ENCODE assay signal across 8 cellular contexts in the genomic region with DNA sequence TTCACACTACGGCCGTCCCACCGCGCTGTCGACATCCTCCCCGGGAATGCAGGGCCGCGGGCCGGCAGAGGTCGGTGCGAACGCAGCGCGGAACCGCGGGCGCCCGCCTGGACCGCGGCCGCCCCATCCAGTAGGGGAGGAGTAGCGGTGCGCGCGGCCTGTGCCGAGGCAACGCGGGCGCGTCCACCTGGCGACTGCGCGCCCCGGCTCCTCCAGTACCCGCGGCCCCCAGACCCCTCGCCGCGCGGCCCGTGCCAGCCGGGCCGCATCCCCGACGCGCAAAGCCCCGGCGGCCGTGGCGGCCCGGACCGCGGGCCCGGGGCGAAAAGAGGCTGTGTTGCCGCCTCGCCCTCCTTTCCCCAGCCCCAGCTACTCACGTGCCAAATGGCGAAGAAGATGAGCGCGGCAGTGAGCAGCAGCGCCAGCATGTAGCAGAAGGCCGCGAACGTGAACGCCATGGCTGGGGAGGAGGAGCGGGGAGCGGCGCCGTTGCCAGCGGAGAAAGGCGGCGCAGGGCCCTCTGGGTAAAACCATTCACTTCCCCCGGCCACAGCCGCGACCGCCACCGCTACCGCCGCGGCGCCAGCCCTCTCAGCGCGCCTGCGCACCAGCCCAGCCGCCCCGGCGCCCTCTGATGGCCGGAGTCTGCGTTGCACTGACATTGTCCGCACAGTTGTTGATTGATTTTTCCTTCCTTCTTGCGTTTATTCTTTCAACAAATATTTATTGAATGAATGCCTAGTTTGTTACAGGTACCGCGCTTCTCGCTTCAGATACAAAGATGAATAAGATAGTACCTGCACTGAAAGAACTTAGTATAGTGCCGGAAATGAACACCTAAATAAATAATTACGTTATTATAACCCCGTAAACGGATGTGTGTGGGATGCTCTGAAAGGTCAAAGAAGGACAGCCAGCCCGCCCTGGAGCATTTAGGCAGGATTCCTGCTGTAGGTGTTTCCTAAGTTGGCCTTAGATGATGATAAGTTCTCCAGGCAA. TPM values are rescaled to one million over a fixed set of nuclear protein-coding genes. Genes with fewer than 3 reads are reported as not detected.
A peak's percentile ranks its signal among the peaks of the same experiment; 100 is the strongest.
DNase-seq lines count a peak whose midpoint lies in the region; ATAC-seq and TF ChIP-seq lines count a peak whose summit lies in the region.

CNIH1 (minus strand) TSS at position 505 of the 999 bp plus-strand sequence; CDS start at position 458, 47 bp downstream.

- H3K4me3 ChIP-seq in ovary (peak within 1 kb of the TSS; percentile 80), thyroid gland (replicated peaks in 1 of 3) (peak within 1 kb of the TSS; percentile 30 to 67 (median 45))

- H3K9me3 Mint-ChIP-seq in activated naive CD4-positive, alpha-beta T cell treated with anti-CD3 and anti-CD28 coated beads, Interleukin-2, amount 50 U/mL, for 72 hours: no peaks in the 10 kb centered on the region
- peaks cover 8% of the 10 kb centered on the region for H3K9me3 Mint-ChIP-seq in glutamatergic neuron (ENCODE audit: unreplicated experiment)

- peaks cover 23% of the 10 kb centered on the region for H3K4me1 Mint-ChIP-seq in glutamatergic neuron (ENCODE audit: low read depth, unreplicated experiment)

- H3K36me3 Mint-ChIP-seq in activated naive CD4-positive, alpha-beta T cell treated with anti-CD3 and anti-CD28 coated beads, Interleukin-2, amount 50 U/mL, for 72 hours: peaks cover 18 to 26% of the 10 kb centered on the region in 2 donors
- no peaks in the 10 kb centered on the region for H3K36me3 Mint-ChIP-seq in glutamatergic neuron (ENCODE audit: unreplicated experiment)

- H3K9me3 ChIP-seq in ovary: no peaks in the 10 kb centered on the region
- H3K9me3 ChIP-seq in thyroid gland: no peaks in the 10 kb centered on the region

- H3K27ac Mint-ChIP-seq in activated naive CD4-positive, alpha-beta T cell treated with anti-CD3 and anti-CD28 coated beads, Interleukin-2, amount 50 U/mL, for 72 hours: peak within 1 kb of the TSS; percentile 94 to 97
- H3K27ac Mint-ChIP-seq in glutamatergic neuron (ENCODE audit: unreplicated experiment): peak within 1 kb of the TSS; percentile 95

- H3K4me1 ChIP-seq in ovary (ENCODE audit: insufficient read depth) (peaks cover 10% of the 10 kb centered on the region), thyroid gland (peaks cover 13 to 21% of the 10 kb centered on the region in 2 donors)

- no peak for TF ChIP-seq EP300 in ovary (IDR thresholded peaks at IDR 0.05)

- 0% methylated on average over 72 to 100 of the region's 100 CpGs for WGBS in ovary, 3 donors
- WGBS in thyroid gland, 2 donors: 1 to 2% methylated on average over 40 to 68 of the region's 100 CpGs

- peak; percentile 87 for TF ChIP-seq POLR2A in GM10847 (IDR thresholded peaks at IDR 0.05; ENCODE audit: extremely low read depth, insufficient read length)
- no peak for TF ChIP-seq POLR2A in ovary (IDR thresholded peaks at IDR 0.05)
- TF ChIP-seq POLR2A in thyroid gland (IDR thresholded peaks at IDR 0.05): peak; percentile 50 to 74

- intact Hi-C loops in ovary (cut with DNase I) (loop anchor here in 1 of 4 donors (1.0 kb wide), 1 partner anchor 48 kb away; no protein-coding TSS in a partner anchor), thyroid gland (cut with DNase I) (no loop called here)

- H3K27me3 ChIP-seq in ovary (no peaks in the 10 kb centered on the region), thyroid gland (no peaks in the 10 kb centered on the region)

- H3K4me3 Mint-ChIP-seq in glutamatergic neuron (ENCODE audit: unreplicated experiment): peak within 1 kb of the TSS; percentile 96

- ATAC-seq in HG02610 (IDR thresholded peaks at IDR 0.05; ENCODE audit: unreplicated experiment) (peak; percentile 97), SK-N-SH treated with all-trans-retinoic acid at 6 μM for 48 hours (peak; percentile 97)
- ATAC-seq in activated naive CD4-positive, alpha-beta T cell treated with anti-CD3 and anti-CD28 coated beads, Interleukin-2, amount 50 U/mL, for 72 hours: peak; percentile 95 to 96

- DNase-seq in NCI-H1092 (lab: John Stamatoyannopoulos, UW): peak; percentile 91
- DNase-seq in activated naive CD4-positive, alpha-beta T cell treated with anti-CD3 and anti-CD28 coated beads, Interleukin-2, amount 50 U/mL, for 72 hours (ENCODE audit: low spot score in 2 of 2): peak; percentile 94 to 97
- DNase-seq in glutamatergic neuron: peak; percentile 95
- peak; percentile 88 to 95 (median 92) for DNase-seq in ovary
- DNase-seq in thyroid gland: peak; percentile 90 to 92

- peak within 1 kb of the TSS; percentile 84 to 97 for H3K27ac ChIP-seq in ovary
- H3K27ac ChIP-seq in thyroid gland: peak within 1 kb of the TSS; percentile 80 to 88 (median 82)

- peaks cover 8% of the 10 kb centered on the region for H3K27me3 Mint-ChIP-seq in glutamatergic neuron (ENCODE audit: unreplicated experiment)

- no peaks in the 10 kb centered on the region for H3K36me3 ChIP-seq in ovary
- H3K36me3 ChIP-seq in thyroid gland: no peaks in the 10 kb centered on the region

- peak; percentile 95 for TF ChIP-seq CTCF in glutamatergic neuron (IDR thresholded peaks at IDR 0.05; ENCODE audit: partially characterized antibody, unreplicated experiment)
- peak; percentile 85 to 99 (median 95) for TF ChIP-seq CTCF in ovary (IDR thresholded peaks at IDR 0.05)
- peak; percentile 75 to 98 (median 94) for TF ChIP-seq CTCF in thyroid gland (IDR thresholded peaks at IDR 0.05)

TF ChIP-seq in SK-N-SH treated with all-trans-retinoic acid at 6 μM for 48 hours, 23 proteins besides CTCF, POLR2A, EP300 and RAD21:
- TF ChIP-seq, protein P1, sequence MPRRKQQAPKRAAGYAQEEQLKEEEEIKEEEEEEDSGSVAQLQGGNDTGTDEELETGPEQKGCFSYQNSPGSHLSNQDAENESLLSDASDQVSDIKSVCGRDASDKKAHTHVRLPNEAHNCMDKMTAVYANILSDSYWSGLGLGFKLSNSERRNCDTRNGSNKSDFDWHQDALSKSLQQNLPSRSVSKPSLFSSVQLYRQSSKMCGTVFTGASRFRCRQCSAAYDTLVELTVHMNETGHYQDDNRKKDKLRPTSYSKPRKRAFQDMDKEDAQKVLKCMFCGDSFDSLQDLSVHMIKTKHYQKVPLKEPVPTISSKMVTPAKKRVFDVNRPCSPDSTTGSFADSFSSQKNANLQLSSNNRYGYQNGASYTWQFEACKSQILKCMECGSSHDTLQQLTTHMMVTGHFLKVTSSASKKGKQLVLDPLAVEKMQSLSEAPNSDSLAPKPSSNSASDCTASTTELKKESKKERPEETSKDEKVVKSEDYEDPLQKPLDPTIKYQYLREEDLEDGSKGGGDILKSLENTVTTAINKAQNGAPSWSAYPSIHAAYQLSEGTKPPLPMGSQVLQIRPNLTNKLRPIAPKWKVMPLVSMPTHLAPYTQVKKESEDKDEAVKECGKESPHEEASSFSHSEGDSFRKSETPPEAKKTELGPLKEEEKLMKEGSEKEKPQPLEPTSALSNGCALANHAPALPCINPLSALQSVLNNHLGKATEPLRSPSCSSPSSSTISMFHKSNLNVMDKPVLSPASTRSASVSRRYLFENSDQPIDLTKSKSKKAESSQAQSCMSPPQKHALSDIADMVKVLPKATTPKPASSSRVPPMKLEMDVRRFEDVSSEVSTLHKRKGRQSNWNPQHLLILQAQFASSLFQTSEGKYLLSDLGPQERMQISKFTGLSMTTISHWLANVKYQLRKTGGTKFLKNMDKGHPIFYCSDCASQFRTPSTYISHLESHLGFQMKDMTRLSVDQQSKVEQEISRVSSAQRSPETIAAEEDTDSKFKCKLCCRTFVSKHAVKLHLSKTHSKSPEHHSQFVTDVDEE (CRISPR knock-in tag; IDR thresholded peaks at IDR 0.05): no peak
- peak; percentile 40; the same call in 1 of the 2 replicates for TF ChIP-seq BACH2 (CRISPR knock-in tag; IDR thresholded peaks at IDR 0.05; ENCODE audit: borderline replicate concordance)

RNA-seq across cellular contexts. Expression of gene CNIH1, which starts in this region (rescaled TPM):
- total RNA-seq in activated naive CD4-positive, alpha-beta T cell treated with anti-CD3 and anti-CD28 coated beads, Interleukin-2, amount 50 U/mL, for 72 hours: 10 to 100 TPM; 73.5 to 79.1 TPM
- 71.9 TPM for total RNA-seq in glutamatergic neuron (ENCODE audit: unreplicated experiment)
- total RNA-seq in ovary: 100 to 1,000 TPM in 1 of 7 donors, 10 to 100 TPM in 6; 53.5 to 101 (median 63.3) TPM
- 100 to 1,000 TPM in 1 of 2 donors, 10 to 100 TPM in 1; 67.0 to 203 TPM for polyA plus RNA-seq in ovary
- total RNA-seq in thyroid gland: 100 to 1,000 TPM in 3 of 4 donors, 10 to 100 TPM in 1; 52.0 to 167 (median 108) TPM

Comparison
In these comparisons a context has a peak if more than half of its experiments do, and no peak if none do; other contexts are left out.
1. Peak in every context shown above with its lines: DNase-seq, ATAC-seq, H3K4me3 ChIP-seq and H3K27ac ChIP-seq.